ENCODE assay signal across 17 cellular contexts in genomic region chr1:67190942-67191341, GRCh38. TPM values are rescaled to one million over a fixed set of nuclear protein-coding genes. Genes with fewer than 3 reads are reported as not detected.
"Had no signal": no experiment of that assay in that cellular context is flagged by ENCODE, and none has a peak within 500 bp of the region (broad histone marks: within the 10 kb centered on the region; RNA-seq: fewer than 3 reads in every experiment).

No MANE protein-coding gene starts in this region.

- H3K27me3 Mint-ChIP-seq: activated naive CD4-positive, alpha-beta T cell treated with anti-CD3 and anti-CD28 coated beads, Interleukin-2, amount 10 ng/mL, durations not matched to agents 7 days and 5 days; T-helper 17 cell had no signal

- H3K36me3 Mint-ChIP-seq: activated naive CD4-positive, alpha-beta T cell treated with anti-CD3 and anti-CD28 coated beads, Interleukin-2, amount 10 ng/mL, durations not matched to agents 7 days and 5 days; immature natural killer cell; natural killer cell had no signal

- H3K4me1 ChIP-seq: gastrocnemius medialis had no signal

- FAIRE-seq: TTC549 had no signal

- H3K27ac Mint-ChIP-seq: activated naive CD4-positive, alpha-beta T cell treated with anti-CD3 and anti-CD28 coated beads, Interleukin-2, amount 10 ng/mL, durations not matched to agents 7 days and 5 days; activated T-helper 1 cell treated with anti-CD3 and anti-CD28 coated beads, Interleukin-12 subunit alpha, Interleukin-12 subunit beta, Interleukin-2, Interleukin-4 antibody, amounts not matched to agents 30 ng/mL and 10 ng/mL and 1 ng/mL, durations not matched to agents 14 hours and 24 hours and 36 hours; immature natural killer cell; natural killer cell; T-helper 17 cell had no signal

- H3K4me3 Mint-ChIP-seq: activated naive CD4-positive, alpha-beta T cell treated with anti-CD3 and anti-CD28 coated beads, Interleukin-2, amount 10 ng/mL, durations not matched to agents 7 days and 5 days; immature natural killer cell; natural killer cell; T-helper 17 cell had no signal

- H3K27ac ChIP-seq: gastrocnemius medialis, heart left ventricle, neutrophil, parathyroid adenoma had no signal

- H3K9me3 ChIP-seq: gastrocnemius medialis, heart left ventricle, neutrophil had no signal

- H3K9me3 Mint-ChIP-seq: activated naive CD4-positive, alpha-beta T cell treated with anti-CD3 and anti-CD28 coated beads, Interleukin-2, amount 10 ng/mL, durations not matched to agents 7 days and 5 days; activated T-helper 1 cell treated with anti-CD3 and anti-CD28 coated beads, Interleukin-12 subunit alpha, Interleukin-12 subunit beta, Interleukin-2, Interleukin-4 antibody, amounts not matched to agents 30 ng/mL and 10 ng/mL and 1 ng/mL, durations not matched to agents 14 hours and 24 hours and 36 hours; immature natural killer cell; natural killer cell had no signal

- H3K4me3 ChIP-seq: gastrocnemius medialis, heart left ventricle had no signal

- DNase-seq: activated CD4-positive, CD25-positive, alpha-beta regulatory T cell; activated CD8-positive, alpha-beta memory T cell treated with anti-CD3 and anti-CD28 coated beads, Interleukin-2, amount 50 U/mL, for 48 hours; activated naive CD4-positive, alpha-beta T cell treated with anti-CD3 and anti-CD28 coated beads, Interleukin-2, amount 10 ng/mL, durations not matched to agents 7 days and 5 days; gastrocnemius medialis; heart left ventricle; immature natural killer cell; mesendoderm; natural killer cell; retina; T-helper 17 cell had no signal

- ATAC-seq: gastrocnemius medialis, heart left ventricle, natural killer cell, T-helper 17 cell had no signal

RNA-seq across cellular contexts. Expression of gene IL23R, which starts 24.7 kb away (rescaled TPM):
- total RNA-seq: cardiac septum, gastrocnemius medialis, heart left ventricle had no signal
- polyA plus RNA-seq: heart left ventricle, liver, urinary bladder had no signal

RNA-seq across cellular contexts. Expression of gene C1orf141, which starts 56.2 kb away (rescaled TPM):
- total RNA-seq: activated T-helper 1 cell treated with anti-CD3 and anti-CD28 coated beads, Interleukin-12 subunit alpha, Interleukin-12 subunit beta, Interleukin-2, Interleukin-4 antibody, amounts not matched to agents 30 ng/mL and 10 ng/mL and 1 ng/mL, durations not matched to agents 14 hours and 24 hours and 36 hours; cardiac septum; gastrocnemius medialis; heart left ventricle; liver; natural killer cell; T-helper 17 cell; urinary bladder had no signal
- polyA plus RNA-seq: heart left ventricle, immature natural killer cell, liver, urinary bladder had no signal
